In the genomic region with DNA sequence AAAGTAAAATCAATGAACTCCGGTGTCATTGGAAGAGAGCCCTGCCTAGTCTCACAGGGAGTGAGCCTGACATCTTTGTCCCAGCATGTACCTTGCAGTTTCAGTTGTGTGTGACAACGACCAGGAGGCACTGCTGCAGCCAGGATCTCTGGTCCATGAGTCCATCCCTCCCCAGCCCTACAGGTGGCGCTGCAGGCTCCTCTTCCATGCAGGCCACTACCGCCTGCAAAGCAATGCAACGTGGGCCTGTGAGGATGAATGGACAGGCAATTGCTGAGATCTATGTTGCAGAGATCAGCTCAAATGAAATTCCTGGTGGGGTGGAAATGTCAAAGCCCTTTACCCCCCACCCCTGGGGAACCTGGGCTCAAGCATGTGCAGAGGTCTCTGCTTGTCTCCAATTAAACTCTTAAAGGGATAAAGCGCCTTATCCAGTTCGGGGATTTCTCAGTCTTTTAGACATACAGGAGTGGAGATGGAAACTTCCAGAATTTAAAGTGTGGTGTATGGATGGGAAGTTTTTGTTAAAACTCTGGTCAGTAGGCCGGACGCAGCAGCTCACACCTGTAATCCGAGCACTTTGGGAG, we compare ENCODE assay signal across 8 cellular contexts. TPM values are rescaled to one million over a fixed set of nuclear protein-coding genes. Genes with fewer than 3 reads are reported as not detected.
DNase-seq lines count a peak whose midpoint lies in the region; ATAC-seq and TF ChIP-seq lines count a peak whose summit lies in the region.

No MANE protein-coding gene starts in this region.

- no peak overlapping the region for H3K4me3 ChIP-seq in A673 (ENCODE audit: low read depth, low read length, poor library complexity, severe bottlenecking)
- no peak overlapping the region for H3K4me3 ChIP-seq in mesenchymal stem cell (ENCODE audit: insufficient read depth in 1 of 2, low read depth in 1 of 2, low read length in 2 of 2)

- H4K91ac ChIP-seq in mesenchymal stem cell (ENCODE audit: low read length), result no peak overlapping the region

- POLR2A ChIA-PET in A673 (lab: Charles Lee; ENCODE audit: low non-redundant PET), result no interaction called here
- POLR2A ChIA-PET in activated CD8-positive, alpha-beta T cell treated with anti-CD3 and anti-CD28 coated beads for 36 hours (lab: Charles Lee), result interaction anchor here (0.6 to 1.6 kb wide), 3 partner anchors 31 to 511 kb away, joined by 3 read pairs; no protein-coding TSS in a partner anchor

- H3K9me3 ChIP-seq in A673 (ENCODE audit: low read depth, low read length, poor library complexity, severe bottlenecking) (no peaks in the 10 kb centered on the region), mesenchymal stem cell (ENCODE audit: control insufficient read depth, low read length) (no peaks in the 10 kb centered on the region)

- no peak overlapping the region for H2AFZ ChIP-seq in mesenchymal stem cell (ENCODE audit: low read depth, low read length)

- no peak overlapping the region for H3K9ac ChIP-seq in mesenchymal stem cell (ENCODE audit: low read length)

- 54% methylated on average over 8 of the region's 10 CpGs for WGBS in mesenchymal stem cell

- H3K36me3 ChIP-seq in A673 (ENCODE audit: insufficient read depth, low read length, poor library complexity, severe bottlenecking) (no peaks in the 10 kb centered on the region), mesenchymal stem cell (ENCODE audit: control insufficient read depth in 1 of 2, insufficient read depth in 2 of 2, low read depth in 1 of 2, low read length in 2 of 2) (peaks cover 35 to 37% of the 10 kb centered on the region in 2 experiments)

- H3K4me3 Mint-ChIP-seq in activated CD8-positive, alpha-beta T cell treated with anti-CD3 and anti-CD28 coated beads for 36 hours, result no peak overlapping the region

- H3K23ac ChIP-seq in mesenchymal stem cell (ENCODE audit: low read length in 2 of 2), result no peak overlapping the region

- peaks cover 3% of the 10 kb centered on the region for H3K4me1 ChIP-seq in A673 (ENCODE audit: insufficient read depth, low read length, poor library complexity, severe bottlenecking)
- no peaks in the 10 kb centered on the region for H3K4me1 ChIP-seq in mesenchymal stem cell (ENCODE audit: control insufficient read depth, insufficient read depth, low read depth, low read length)

- intact Hi-C loops in A673 (cut with micrococcal nuclease; ENCODE audit: unreplicated experiment), result no loop called here
- intact Hi-C loops in activated CD8-positive, alpha-beta T cell treated with anti-CD3 and anti-CD28 coated beads for 36 hours (cut with micrococcal nuclease), result no loop called here

- H3K4ac ChIP-seq in mesenchymal stem cell (ENCODE audit: low read depth in 1 of 2, low read length in 2 of 2), result no peak overlapping the region

- H3K27ac Mint-ChIP-seq in activated CD8-positive, alpha-beta T cell treated with anti-CD3 and anti-CD28 coated beads for 36 hours, result no peak overlapping the region

- CTCF ChIA-PET in A673 (lab: Charles Lee), result no interaction called here
- CTCF ChIA-PET in activated CD8-positive, alpha-beta T cell treated with anti-CD3 and anti-CD28 coated beads for 36 hours (lab: Charles Lee), result interaction anchor here (0.6 to 3.2 kb wide), 27 partner anchors 9 to 646 kb away, joined by 3 to 20 read pairs (median 4); a partner anchor contains a TSS

- no peak overlapping the region for H2BK120ac ChIP-seq in mesenchymal stem cell (ENCODE audit: low read depth, low read length)

- no TSS peak for BruUV-seq in A673 (replicated peaks; lab: Mats Ljungman, UMichigan)

- no peaks in the 10 kb centered on the region for H3K27me3 ChIP-seq in A673 (replicated peaks; ENCODE audit: insufficient read depth, low read depth, low read length, poor library complexity)
- no peaks in the 10 kb centered on the region for H3K27me3 ChIP-seq in mesenchymal stem cell (ENCODE audit: control insufficient read depth in 1 of 2, insufficient read depth in 1 of 2, low read length in 2 of 2)

- no peaks in the 10 kb centered on the region for H3K9me3 Mint-ChIP-seq in activated CD8-positive, alpha-beta T cell treated with anti-CD3 and anti-CD28 coated beads for 36 hours

- H3K4me1 Mint-ChIP-seq in activated CD8-positive, alpha-beta T cell treated with anti-CD3 and anti-CD28 coated beads for 36 hours (ENCODE audit: low read depth), result peaks cover 4% of the 10 kb centered on the region

- H3K27me3 Mint-ChIP-seq in activated CD8-positive, alpha-beta T cell treated with anti-CD3 and anti-CD28 coated beads for 36 hours, result no peaks in the 10 kb centered on the region

- no peak overlapping the region for H3K27ac ChIP-seq in A673 (ENCODE audit: low read depth, low read length, poor library complexity, severe bottlenecking)
- no peak overlapping the region for H3K27ac ChIP-seq in mesenchymal stem cell (ENCODE audit: low read length, poor library complexity, severe bottlenecking)

- H3K36me3 Mint-ChIP-seq in activated CD8-positive, alpha-beta T cell treated with anti-CD3 and anti-CD28 coated beads for 36 hours (ENCODE audit: low read depth), result peaks cover 5% of the 10 kb centered on the region

- peaks cover 1% of the 10 kb centered on the region for H3K79me1 ChIP-seq in mesenchymal stem cell (replicated peaks; ENCODE audit: low read length, poor library complexity, severe bottlenecking)

- TF ChIP-seq CTCF in A673 (conservative IDR thresholded peaks at IDR 0.05; ENCODE audit: low read depth, low read length), result peak; percentile 81
- TF ChIP-seq CTCF in activated CD8-positive, alpha-beta T cell treated with anti-CD3 and anti-CD28 coated beads for 36 hours (IDR thresholded peaks at IDR 0.05), result peak; percentile 91

- H2AK5ac ChIP-seq in mesenchymal stem cell (ENCODE audit: low read length, severe bottlenecking), result no peak overlapping the region

- no peak overlapping the region for H3K4me2 ChIP-seq in mesenchymal stem cell (ENCODE audit: low read length, poor library complexity, severe bottlenecking)

- no peak overlapping the region for H2BK5ac ChIP-seq in mesenchymal stem cell (ENCODE audit: low read depth, low read length, poor library complexity, severe bottlenecking)

- H2BK15ac ChIP-seq in mesenchymal stem cell (ENCODE audit: low read depth, poor library complexity, severe bottlenecking), result no peak overlapping the region

- no peak overlapping the region for H3K14ac ChIP-seq in mesenchymal stem cell (ENCODE audit: low read length in 2 of 2)

- H2BK12ac ChIP-seq in mesenchymal stem cell (ENCODE audit: low read length in 2 of 2), result no peak overlapping the region

- no peak overlapping the region for H4K8ac ChIP-seq in mesenchymal stem cell (ENCODE audit: low read length)

- DNase-seq in A673 (ENCODE audit: low spot score) (peak; percentile 79), NCI-H82 (lab: John Stamatoyannopoulos, UW) (peak; percentile 87), mesenchymal stem cell (peak; percentile 80)
- peak; percentile 90 for DNase-seq in activated CD8-positive, alpha-beta T cell treated with anti-CD3 and anti-CD28 coated beads for 36 hours
- peak; percentile 39 for DNase-seq in effector CD8-positive, alpha-beta T cell (lab: John Stamatoyannopoulos, UW)
- DNase-seq in stimulated activated CD8-positive, alpha-beta memory T cell treated with anti-CD3 and anti-CD28 coated beads, Interleukin-2, amount 100 ng/mL, for 48 hours (ENCODE audit: low read depth in 2 of 2), result peak; percentile 73

- ATAC-seq in GM18519 (IDR thresholded peaks at IDR 0.05; ENCODE audit: low FRiP score, unreplicated experiment) (peak; percentile 60), HG03378 (IDR thresholded peaks at IDR 0.05; ENCODE audit: unreplicated experiment) (peak; percentile 74)
- ATAC-seq in activated CD8-positive, alpha-beta T cell treated with anti-CD3 and anti-CD28 coated beads for 36 hours, result peak; percentile 97

- H3K18ac ChIP-seq in mesenchymal stem cell (ENCODE audit: low read depth in 1 of 2, low read length in 2 of 2), result no peak overlapping the region

RNA-seq across cellular contexts. Expression of a gene that starts 35.8 kb away (rescaled TPM):
- 186 and 196 TPM in 2 replicates for total RNA-seq in A673 (2021)
- 100 to 1,000 TPM; 397 to 417 TPM for total RNA-seq in activated CD8-positive, alpha-beta T cell treated with anti-CD3 and anti-CD28 coated beads for 36 hours
- polyA plus RNA-seq in mesenchymal stem cell (2013, experiment 1 of 2), result 359 TPM
- polyA plus RNA-seq in mesenchymal stem cell (2013, experiment 2 of 2), result 363 TPM

RNA-seq across cellular contexts. Expression of a gene that starts 59.0 kb away (rescaled TPM):
- total RNA-seq in A673 (2021), result 1.4 and 3.0 TPM in 2 replicates
- 10 to 100 TPM; 18.7 to 21.5 TPM for total RNA-seq in activated CD8-positive, alpha-beta T cell treated with anti-CD3 and anti-CD28 coated beads for 36 hours
- polyA plus RNA-seq in mesenchymal stem cell (2013, experiment 1 of 2), result 16.8 TPM
- polyA plus RNA-seq in mesenchymal stem cell (2013, experiment 2 of 2), result 15.8 TPM

Comparison
In these comparisons a context has a peak if more than half of its experiments do, and no peak if none do; other contexts are left out.
1. DNase-seq: peak in every context shown above with its lines; median percentile 90 in activated CD8-positive, alpha-beta T cell treated with anti-CD3 and anti-CD28 coated beads for 36 hours; 87 in NCI-H82; 80 in mesenchymal stem cell; 79 in A673; 73 in stimulated activated CD8-positive, alpha-beta memory T cell treated with anti-CD3 and anti-CD28 coated beads, Interleukin-2, amount 100 ng/mL, for 48 hours; 39 in effector CD8-positive, alpha-beta T cell.